ENCODE assay signal across 9 cellular contexts in the genomic region with DNA sequence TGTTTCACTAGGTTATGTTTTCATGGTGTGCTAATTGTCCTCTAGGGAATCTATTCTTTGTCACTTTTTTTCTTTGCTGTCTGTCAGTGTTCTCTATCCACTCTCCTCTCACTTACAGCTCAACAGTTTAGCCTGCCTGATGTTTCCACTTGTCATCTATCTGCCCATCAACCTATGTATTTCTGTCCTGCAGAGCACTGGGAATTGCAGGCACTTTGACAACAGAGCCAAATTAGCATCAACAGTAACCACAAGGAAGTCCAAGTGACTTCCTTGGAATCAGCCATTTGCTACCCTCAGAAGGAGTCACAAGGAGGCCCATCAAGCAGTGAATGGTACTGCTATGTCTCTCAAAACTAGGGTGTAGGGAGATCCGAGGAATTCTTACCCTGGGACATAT.
"Had no signal": no experiment of that assay in that cellular context is flagged by ENCODE, and none has a peak within 500 bp of the region (broad histone marks: within the 10 kb centered on the region; RNA-seq: fewer than 3 reads in every experiment).

No MANE protein-coding gene starts in this region.

- H3K27me3 Mint-ChIP-seq: IgD-negative memory B cell had no signal

- H3K4me1 ChIP-seq: HAP-1 had no signal

- H3K4me1 Mint-ChIP-seq: IgD-negative memory B cell had no signal

- H3K4me3 ChIP-seq: GM23248, HAP-1 had no signal

- DNase-seq: GM23248, GOT3, H7, HFFc6 had no signal

- H3K36me3 ChIP-seq: HAP-1 had no signal

- ATAC-seq: HCT116, HepG2 had no signal

- H3K27ac Mint-ChIP-seq: HFFc6, IgD-negative memory B cell had no signal

- H3K27ac ChIP-seq: GM23248, HL-60 had no signal

- H3K9me3 Mint-ChIP-seq: HFFc6 had no signal

- H3K36me3 Mint-ChIP-seq: IgD-negative memory B cell had no signal

- H3K4me3 Mint-ChIP-seq: HFFc6, IgD-negative memory B cell had no signal
